22 cellular contexts compared by ENCODE assay signal in genomic region chr2:238574490-238575271, GRCh38.
DNase-seq lines count a peak whose midpoint lies in the region; ATAC-seq and TF ChIP-seq lines count a peak whose summit lies in the region.
"Had no signal": no experiment of that assay in that cellular context is flagged by ENCODE, and none has a peak within 500 bp of the region (broad histone marks: within the 10 kb centered on the region; RNA-seq: fewer than 3 reads in every experiment).

No MANE protein-coding gene starts in this region.

- no peaks in the 10 kb centered on the region for H3K4me1 Mint-ChIP-seq in HFFc6 (ENCODE audit: low read depth)

- H3K9me3 Mint-ChIP-seq in HFFc6: no peaks in the 10 kb centered on the region
- H3K9me3 Mint-ChIP-seq: CD8-positive, alpha-beta T cell had no signal

- H3K4me3 Mint-ChIP-seq in HFFc6: no peak overlapping the region
- H3K4me3 Mint-ChIP-seq: CD8-positive, alpha-beta T cell had no signal

- DNase-seq in D341Med (ENCODE audit: low spot score) (peak; percentile 10), HFFc6 (no peak), coronary artery (ENCODE audit: low spot score) (peak; percentile 69), mesenteric fat pad (ENCODE audit: low spot score) (peak; percentile 73), NOMO-1 (lab: John Stamatoyannopoulos, UW; ENCODE audit: unreplicated experiment in 2 of 2) (no peak), SK-N-DZ (ENCODE audit: low spot score) (no peak), NCI-H2196 (lab: John Stamatoyannopoulos, UW; ENCODE audit: unreplicated experiment) (no peak)
- DNase-seq: 8988T; AML-193; C1 segment of cervical spinal cord; CD8-positive, alpha-beta T cell; Karpas-422; NCI-H1417; NCI-H187 treated with DMSO at 0.1 percent for 48 hours; NCI-H226; NCI-H510A treated with DMSO at 0.1 percent for 48 hours; NCI-H774; NK-92 treated with Interleukin-12 subunit alpha and Interleukin-12 subunit beta, amount 100 ng/mL, for 24 hours; OCI-M1; T-helper 1 cell had no signal

- no peak for ATAC-seq in GM21423 (IDR thresholded peaks at IDR 0.05; ENCODE audit: unreplicated experiment)
- ATAC-seq: CD8-positive, alpha-beta T cell had no signal

- H3K27me3 Mint-ChIP-seq in HFFc6 (ENCODE audit: insufficient read depth): peaks cover 25% of the 10 kb centered on the region

- no peak overlapping the region for H3K4me3 ChIP-seq in coronary artery
- H3K4me3 ChIP-seq: SJCRH30 had no signal

- no peak overlapping the region for H3K27ac Mint-ChIP-seq in HFFc6
- H3K27ac Mint-ChIP-seq: CD8-positive, alpha-beta T cell had no signal

- H3K36me3 Mint-ChIP-seq in HFFc6 (ENCODE audit: low read depth): no peaks in the 10 kb centered on the region
- H3K36me3 Mint-ChIP-seq: CD8-positive, alpha-beta T cell had no signal

- TF ChIP-seq CTCF in HFFc6 (IDR thresholded peaks at IDR 0.05) (peak; percentile 20; the same call in 1 of the 2 replicates), coronary artery (IDR thresholded peaks at IDR 0.05) (no peak)

- H3K27ac ChIP-seq in coronary artery: no peak overlapping the region
- H3K27ac ChIP-seq: SJCRH30 had no signal

Comparison
In these comparisons a context has a peak if more than half of its experiments do, and no peak if none do; other contexts are left out.
1. DNase-seq: peak in D341Med (single experiment), coronary artery (single experiment) and mesenteric fat pad (single experiment); none in HFFc6 (single experiment), NOMO-1 (0 of 2), SK-N-DZ (single experiment) and NCI-H2196 (single experiment).